In the genomic region with DNA sequence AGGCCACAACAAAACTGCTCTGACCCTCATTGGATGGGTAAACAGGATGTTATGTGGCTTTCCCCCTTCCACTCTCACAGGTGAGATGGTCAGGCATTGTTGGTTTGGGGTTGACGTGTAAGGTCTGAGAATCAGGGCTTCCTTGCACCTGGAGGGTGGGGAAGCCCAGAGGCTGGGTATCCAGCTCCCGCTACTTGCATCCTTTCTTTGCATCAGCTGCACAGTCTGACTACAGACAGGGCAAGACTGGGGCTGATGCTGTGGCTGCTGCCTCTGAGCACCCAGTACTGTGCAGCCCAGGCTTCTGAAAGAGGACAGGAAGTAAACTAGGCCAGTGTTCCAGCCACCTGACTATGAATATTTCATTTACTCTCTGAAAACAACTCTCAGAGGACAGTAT, we compare ENCODE assay signal across 27 cellular contexts. TPM values are rescaled to one million over a fixed set of nuclear protein-coding genes. Genes with fewer than 3 reads are reported as not detected.
DNase-seq lines count a peak whose midpoint lies in the region; ATAC-seq, FAIRE-seq and TF ChIP-seq lines count a peak whose summit lies in the region.
"Had no signal": no experiment of that assay in that cellular context is flagged by ENCODE, and none has a peak within 500 bp of the region (broad histone marks: within the 10 kb centered on the region; RNA-seq: fewer than 3 reads in every experiment).

No MANE protein-coding gene starts in this region.

- no peaks in the 10 kb centered on the region for H3K4me1 ChIP-seq in CD4-positive, CD25-positive, alpha-beta regulatory T cell (ENCODE audit: control insufficient read depth, insufficient read depth, low read length, poor library complexity, severe bottlenecking)
- H3K4me1 ChIP-seq in OCI-LY7 (ENCODE audit: insufficient read depth, low read length, poor library complexity, severe bottlenecking) = no peaks in the 10 kb centered on the region
- H3K4me1 ChIP-seq: A549 had no signal

- no peaks in the 10 kb centered on the region for H3K9me2 ChIP-seq in OCI-LY7 (ENCODE audit: insufficient read depth, low read length)

- peaks cover 0 to 2% (median 0%) of the 10 kb centered on the region in 4 donors for H3K4me1 Mint-ChIP-seq in CD4-positive, CD25-positive, alpha-beta regulatory T cell
- H3K4me1 Mint-ChIP-seq: neural crest cell had no signal

- H4K20me1 ChIP-seq in OCI-LY7 (ENCODE audit: insufficient read depth, low read length) = no peaks in the 10 kb centered on the region

- peaks cover 0 to 2% (median 0%) of the 10 kb centered on the region in 7 donors for H3K9me3 Mint-ChIP-seq in CD4-positive, CD25-positive, alpha-beta regulatory T cell
- H3K9me3 Mint-ChIP-seq: activated naive CD4-positive, alpha-beta T cell treated with anti-CD3 and anti-CD28 coated beads, Interleukin-2, amount 50 U/mL, for 72 hours; activated T-cell treated with anti-CD3 and anti-CD28 coated beads, Interleukin-2, amount 50 U/mL, for 72 hours; HFFc6; neural crest cell had no signal

- intact Hi-C loops in OCI-LY7 (cut with micrococcal nuclease; ENCODE audit: unreplicated experiment) = no loop called here

- H3K27ac Mint-ChIP-seq in CD4-positive, CD25-positive, alpha-beta regulatory T cell = peak overlapping the region in 2 of 3 donors; percentile 7 to 21
- H3K27ac Mint-ChIP-seq: activated naive CD4-positive, alpha-beta T cell treated with anti-CD3 and anti-CD28 coated beads, Interleukin-2, amount 50 U/mL, for 72 hours; activated T-cell treated with anti-CD3 and anti-CD28 coated beads, Interleukin-2, amount 50 U/mL, for 72 hours; HFFc6; IgD-negative memory B cell had no signal

- no peaks in the 10 kb centered on the region for H3K9me3 ChIP-seq in CD4-positive, CD25-positive, alpha-beta regulatory T cell (ENCODE audit: control insufficient read depth in 2 of 2, low read length in 2 of 2)
- no peaks in the 10 kb centered on the region for H3K9me3 ChIP-seq in OCI-LY7 (ENCODE audit: low read length)
- H3K9me3 ChIP-seq: A549, mucosa of descending colon, psoas muscle had no signal

- no peak overlapping the region for H3K4me3 ChIP-seq in CD4-positive, CD25-positive, alpha-beta regulatory T cell (ENCODE audit: low read depth, low read length)
- no peak overlapping the region for H3K4me3 ChIP-seq in OCI-LY7 (ENCODE audit: low read depth, low read length, poor library complexity, severe bottlenecking)
- H3K4me3 ChIP-seq: A549, mucosa of descending colon, psoas muscle had no signal

- no peaks in the 10 kb centered on the region for H3K36me3 ChIP-seq in CD4-positive, CD25-positive, alpha-beta regulatory T cell (ENCODE audit: control insufficient read depth, insufficient read depth, low read length)
- H3K36me3 ChIP-seq in OCI-LY7 (ENCODE audit: insufficient read depth, low read length) = no peaks in the 10 kb centered on the region

- H3K27me3 ChIP-seq in CD4-positive, CD25-positive, alpha-beta regulatory T cell (ENCODE audit: control insufficient read depth, insufficient read depth, low read length) = peaks cover 5% of the 10 kb centered on the region

- H3K36me3 Mint-ChIP-seq in CD4-positive, CD25-positive, alpha-beta regulatory T cell = no peaks in the 10 kb centered on the region
- H3K36me3 Mint-ChIP-seq: activated naive CD4-positive, alpha-beta T cell treated with anti-CD3 and anti-CD28 coated beads, Interleukin-2, amount 50 U/mL, for 72 hours; IgD-negative memory B cell had no signal

- no peak for DNase-seq in CD4-positive, CD25-positive, alpha-beta regulatory T cell
- DNase-seq in OCI-LY7 (ENCODE audit: low spot score) = peak; percentile 16
- no peak for DNase-seq in NCI-H146 treated with DMSO at 0.1 percent for 48 hours (lab: John Stamatoyannopoulos, UW; ENCODE audit: unreplicated experiment)
- DNase-seq in urothelium cell line (ENCODE audit: low spot score) = no peak
- DNase-seq in HuH-7.5 (ENCODE audit: low spot score) = no peak
- DNase-seq: activated T-cell treated with anti-CD3 and anti-CD28 coated beads, Interleukin-2, amount 50 U/mL, for 72 hours; cerebellar nuclear complex; DMS 273 treated with DMSO at 0.1 percent for 48 hours; effector CD4-positive, alpha-beta T cell; HFFc6; mucosa of descending colon; NCI-H187 treated with DMSO at 0.1 percent for 48 hours; NCI-H446 treated with DMSO at 0.1 percent for 48 hours; psoas muscle; T1000 had no signal

- H3K4me2 ChIP-seq in OCI-LY7 (ENCODE audit: low read length) = no peak overlapping the region
- H3K4me2 ChIP-seq: A549 had no signal

- POLR2A ChIA-PET in OCI-LY7 (lab: Charles Lee) = interaction anchor here (0.6 kb wide), 1 partner anchor 14 kb away, joined by 3 read pairs; no protein-coding TSS in a partner anchor

- no TSS peak for BruUV-seq in OCI-LY7 (replicated peaks; lab: Mats Ljungman, UMichigan)

- H3K79me2 ChIP-seq in OCI-LY7 (ENCODE audit: insufficient read depth, low read depth, low read length) = no peaks in the 10 kb centered on the region

- no peak for FAIRE-seq in urothelium cell line (lab: Jason Lieb, UNC)
- FAIRE-seq: A549, astrocyte, G401.6 had no signal

- no peak overlapping the region for H3K27ac ChIP-seq in CD4-positive, CD25-positive, alpha-beta regulatory T cell (ENCODE audit: insufficient read depth, low read length, poor library complexity, severe bottlenecking)
- no peak overlapping the region for H3K27ac ChIP-seq in OCI-LY7 (ENCODE audit: low read depth, low read length, poor library complexity, severe bottlenecking)
- H3K27ac ChIP-seq: A549, C4-2B, psoas muscle had no signal

- H2AFZ ChIP-seq in OCI-LY7 (ENCODE audit: low read length) = no peak overlapping the region

- H3K4me3 Mint-ChIP-seq in CD4-positive, CD25-positive, alpha-beta regulatory T cell = no peak overlapping the region
- H3K4me3 Mint-ChIP-seq: activated T-cell treated with anti-CD3 and anti-CD28 coated beads, Interleukin-2, amount 50 U/mL, for 72 hours; HFFc6; neural crest cell had no signal

- no peak for TF ChIP-seq CTCF in OCI-LY7 (conservative IDR thresholded peaks at IDR 0.05; ENCODE audit: low read length)

- no peak for ATAC-seq in CD4-positive, CD25-positive, alpha-beta regulatory T cell (ENCODE audit: low read depth in 2 of 2)
- peak; percentile 71 for ATAC-seq in GM19395 (IDR thresholded peaks at IDR 0.05; ENCODE audit: unreplicated experiment)
- ATAC-seq in HG02678 (IDR thresholded peaks at IDR 0.05; ENCODE audit: unreplicated experiment) = peak; percentile 64
- ATAC-seq in esophagus mucosa = no peak
- ATAC-seq: A549; activated naive CD4-positive, alpha-beta T cell treated with anti-CD3 and anti-CD28 coated beads, Interleukin-2, amount 50 U/mL, for 72 hours; activated T-cell treated with anti-CD3 and anti-CD28 coated beads, Interleukin-2, amount 50 U/mL, for 72 hours; left lobe of liver; mucosa of descending colon; psoas muscle had no signal

- peaks cover 7% of the 10 kb centered on the region for H3K27me3 Mint-ChIP-seq in CD4-positive, CD25-positive, alpha-beta regulatory T cell

- CTCF ChIA-PET in OCI-LY7 (lab: Charles Lee; ENCODE audit: unreplicated experiment) = interaction anchor here (0.6 kb wide), 1 partner anchor 82 kb away, joined by 3 read pairs; no protein-coding TSS in a partner anchor

RNA-seq across cellular contexts. Expression of a gene that starts 58.0 kb away (rescaled TPM):
- total RNA-seq in CD4-positive, CD25-positive, alpha-beta regulatory T cell = not detected
- polyA plus RNA-seq in CD4-positive, CD25-positive, alpha-beta regulatory T cell = under 1 TPM in 1 of 4 donors, not detected in 3; 0.13 TPM
- not detected in 2 replicates for total RNA-seq in OCI-LY7 (2014; rRNA removed; shearing (Covaris generic))
- total RNA-seq in OCI-LY7 (2022) = 0.06 TPM in 1 of 2 replicates, not detected in the other
- 0.24 TPM for total RNA-seq in esophagus mucosa
- total RNA-seq: activated naive CD4-positive, alpha-beta T cell treated with anti-CD3 and anti-CD28 coated beads, Interleukin-2, amount 50 U/mL, for 72 hours; activated T-cell treated with anti-CD3 and anti-CD28 coated beads, Interleukin-2, amount 50 U/mL, for 72 hours; glomerular endothelial cell; HFFc6 had no signal
- polyA plus RNA-seq: IgD-negative memory B cell had no signal

Comparison
In these comparisons a context has a peak if more than half of its experiments do, and no peak if none do; other contexts are left out.
1. ATAC-seq: peak in GM19395 (single experiment) and HG02678 (single experiment); none in CD4-positive, CD25-positive, alpha-beta regulatory T cell (0 of 2) and esophagus mucosa (single experiment).